Comparison of ENCODE assay signal across 30 cellular contexts in genomic region chr10:104452977-104453376, GRCh38.
"Had no signal": no experiment of that assay in that cellular context is flagged by ENCODE, and none has a peak within 500 bp of the region (broad histone marks: within the 10 kb centered on the region; RNA-seq: fewer than 3 reads in every experiment).

No MANE protein-coding gene starts in this region.

- H3K36me3 ChIP-seq: ascending aorta, cardiac muscle cell, colonic mucosa had no signal

- DNase-seq: activated B cell treated with CpG ODN at 0.5 μM for 24 hours; activated CD4-positive, alpha-beta memory T cell treated with anti-CD3 and anti-CD28 coated beads for 36 hours; activated CD4-positive, alpha-beta T cell treated with anti-CD3 and anti-CD28 coated beads for 4 hours; activated CD4-positive, alpha-beta T cell treated with anti-CD3 and anti-CD28 coated beads, Interleukin-2, amount 10 ng/mL, durations not matched to agents 24 days and 14 days; activated CD4-positive, alpha-beta T cell treated with anti-CD3 and anti-CD28 coated beads, Interleukin-2, amount 50 U/mL, for 1 hour; activated CD4-positive, alpha-beta T cell treated with anti-CD3 and anti-CD28 coated beads, Interleukin-2, amount 50 U/mL, for 4 hours; activated CD4-positive, CD25-positive, alpha-beta regulatory T cell treated with anti-CD3 and anti-CD28 coated beads, Interleukin-2, amount 50 U/mL, for 72 hours; activated CD8-positive, alpha-beta memory T cell treated with anti-CD3 and anti-CD28 coated beads, Interleukin-2, amount 50 U/mL, for 4 hours; activated CD8-positive, alpha-beta T cell treated with anti-CD3 and anti-CD28 coated beads for 36 hours; activated effector memory CD4-positive, alpha-beta T cell treated with anti-CD3 and anti-CD28 coated beads, Interleukin-2, amount 50 U/mL, for 16 hours; activated gamma-delta T cell treated with Interleukin-2 at 50 U/mL for 16 hours; activated naive CD4-positive, alpha-beta T cell; activated naive CD4-positive, alpha-beta T cell treated with anti-CD3 and anti-CD28 coated beads for 36 hours; activated naive CD4-positive, alpha-beta T cell treated with anti-CD3 and anti-CD28 coated beads, Interleukin-2, amount 50 U/mL, for 16 hours; activated naive CD8-positive, alpha-beta T cell treated with anti-CD3 and anti-CD28 coated beads for 36 hours; activated T-cell treated with anti-CD3 and anti-CD28 coated beads for 4 hours; activated T-cell treated with anti-CD3 and anti-CD28 coated beads, Interleukin-2, amount 50 U/mL, for 1 hour; activated T-cell treated with anti-CD3 and anti-CD28 coated beads, Interleukin-2, amount 50 U/mL, for 4 hours; activated T-cell treated with anti-CD3 and anti-CD28 coated beads, Interleukin-2, amount 50 U/mL, for 72 hours; amygdala; anterior cingulate cortex; caudate nucleus; cerebellar nuclear complex; colonic mucosa; T-helper 2 cell; T-helper 9 cell had no signal

- H3K9me3 ChIP-seq: ascending aorta, colonic mucosa had no signal

- ATAC-seq: activated CD8-positive, alpha-beta T cell treated with anti-CD3 and anti-CD28 coated beads for 36 hours; activated naive CD4-positive, alpha-beta T cell treated with anti-CD3 and anti-CD28 coated beads, Interleukin-2, amount 50 U/mL, for 72 hours; activated T-cell treated with anti-CD3 and anti-CD28 coated beads, Interleukin-2, amount 50 U/mL, for 4 hours; activated T-cell treated with anti-CD3 and anti-CD28 coated beads, Interleukin-2, amount 50 U/mL, for 72 hours; activated T-helper 17 cell treated with anti-CD3 and anti-CD28 coated beads, Interleukin-2, amount 50 U/mL, for 72 hours had no signal

- H3K27me3 ChIP-seq: ascending aorta, cardiac muscle cell, colonic mucosa had no signal

- H3K4me3 ChIP-seq: ascending aorta, cardiac muscle cell, colonic mucosa had no signal

- H3K4me1 ChIP-seq: colonic mucosa had no signal

- H3K27ac ChIP-seq: cardiac muscle cell, colonic mucosa had no signal
